Comparison of ENCODE assay signal across 1 cellular context in genomic region chr22:23200896-23201295, GRCh38.
TF ChIP-seq lines count a peak whose summit lies in the region.

No MANE protein-coding gene starts in this region.

TF ChIP-seq in HEK293, 187 proteins besides CTCF, POLR2A, EP300 and RAD21:
- TF ChIP-seq ZIC2 (tag by site-specific recombination; IDR thresholded peaks at IDR 0.05) (0 out of 2 replicates have a peak, but pooled peaks have one; percentile 9), ZNF174 (tag by site-specific recombination; IDR thresholded peaks at IDR 0.05) (no peak), ZNF549 (tag by site-specific recombination; IDR thresholded peaks at IDR 0.05) (no peak), ZNF19 (tag by site-specific recombination; IDR thresholded peaks at IDR 0.05; ENCODE audit: low read depth) (no peak), ZNF664 (tag by site-specific recombination; IDR thresholded peaks at IDR 0.05) (no peak), GLIS2 (tag by site-specific recombination; IDR thresholded peaks at IDR 0.05) (no peak)
